8 cellular contexts compared by ENCODE assay signal in genomic region chr14:52949249-52949648, GRCh38. TPM values are rescaled to one million over a fixed set of nuclear protein-coding genes. Genes with fewer than 3 reads are reported as not detected.
DNase-seq lines count a peak whose midpoint lies in the region; ATAC-seq and TF ChIP-seq lines count a peak whose summit lies in the region.

No MANE protein-coding gene starts in this region.

- H2AFZ ChIP-seq in HCT116 (ENCODE audit: low read depth, low read length, poor library complexity, severe bottlenecking): no peak overlapping the region

- H3K4me1 ChIP-seq in HCT116 (ENCODE audit: control insufficient read depth in 1 of 2, insufficient read depth in 2 of 2, low read length in 2 of 2): peaks cover 11 to 22% of the 10 kb centered on the region in 2 experiments; a peak in 3 of 4 replicates
- H3K4me1 ChIP-seq in iPS DF 6.9 (ENCODE audit: control insufficient read depth, insufficient read depth, low read length): no peaks in the 10 kb centered on the region
- peaks cover 12 to 35% (median 19%) of the 10 kb centered on the region in 3 donors for H3K4me1 ChIP-seq in skeletal muscle tissue (ENCODE audit: control insufficient read depth in 3 of 3, insufficient read depth in 3 of 3, low read length in 3 of 3)

- H3K9ac ChIP-seq in HCT116 (ENCODE audit: low read length): peak overlapping the region; percentile 75
- peak overlapping the region; percentile 90 to 93 (median 93) for H3K9ac ChIP-seq in skeletal muscle tissue (ENCODE audit: low read depth in 1 of 3, low read length in 3 of 3)

- CTCF ChIA-PET in HCT116 (lab: Charles Lee): no interaction called here
- CTCF ChIA-PET in RWPE1 (lab: Yijun Ruan, JAX): interaction anchor here (0.6 to 1.1 kb wide), 2 partner anchors 12 to 114 kb away, joined by 4 to 5 read pairs; no protein-coding TSS in a partner anchor

- TF ChIP-seq CTCF in HCT116 (IDR thresholded peaks at IDR 0.05 in 2 of 3, conservative IDR thresholded peaks at IDR 0.05 in 1 of 3; ENCODE audit: borderline replicate concordance in 1 of 3, insufficient read depth in 1 of 3, low read depth in 2 of 3, low read length in 2 of 3): no peak
- no peak for TF ChIP-seq CTCF in RWPE1 (conservative IDR thresholded peaks at IDR 0.05; ENCODE audit: low read depth)

- no peak overlapping the region for H3K27ac Mint-ChIP-seq in activated T-helper 2 cell treated with anti-CD3 and anti-CD28 coated beads, Interferon-gamma antibody, Interleukin-2, Interleukin-4, amounts not matched to agents 10 μg/mL and 5 μg/mL and 100 μg/mL, durations not matched to agents 14 hours and 24 hours and 36 hours

- peak overlapping the region; percentile 83 for H3K4me3 Mint-ChIP-seq in activated T-helper 2 cell treated with anti-CD3 and anti-CD28 coated beads, Interferon-gamma antibody, Interleukin-2, Interleukin-4, amounts not matched to agents 10 μg/mL and 5 μg/mL and 100 μg/mL, durations not matched to agents 14 hours and 24 hours and 36 hours (ENCODE audit: low read depth)

- peaks cover 20% of the 10 kb centered on the region for H3K4me1 Mint-ChIP-seq in activated T-helper 2 cell treated with anti-CD3 and anti-CD28 coated beads, Interferon-gamma antibody, Interleukin-2, Interleukin-4, amounts not matched to agents 10 μg/mL and 5 μg/mL and 100 μg/mL, durations not matched to agents 14 hours and 24 hours and 36 hours (ENCODE audit: low read depth)

- H3K4me2 ChIP-seq in HCT116 (ENCODE audit: low read length): peak overlapping the region; percentile 86

- H3K27ac ChIP-seq in HCT116 (ENCODE audit: low read depth, low read length) (no peak overlapping the region), iPS DF 6.9 (ENCODE audit: low read length) (no peak overlapping the region), skeletal muscle tissue (ENCODE audit: low read depth, low read length) (peak overlapping the region; percentile 98), RWPE1 (no peak overlapping the region)

- H3K27me3 ChIP-seq in HCT116 (ENCODE audit: insufficient read depth, low read length): no peaks in the 10 kb centered on the region
- H3K27me3 ChIP-seq in iPS DF 6.9 (ENCODE audit: control insufficient read depth, insufficient read depth, low read length): no peaks in the 10 kb centered on the region
- no peaks in the 10 kb centered on the region for H3K27me3 ChIP-seq in skeletal muscle tissue (ENCODE audit: control insufficient read depth in 3 of 3, insufficient read depth in 3 of 3, low read length in 3 of 3)

- H3K27me3 Mint-ChIP-seq in activated T-helper 2 cell treated with anti-CD3 and anti-CD28 coated beads, Interferon-gamma antibody, Interleukin-2, Interleukin-4, amounts not matched to agents 10 μg/mL and 5 μg/mL and 100 μg/mL, durations not matched to agents 14 hours and 24 hours and 36 hours (ENCODE audit: low read depth): peaks cover 65% of the 10 kb centered on the region

- H3K9me2 ChIP-seq in HCT116 (ENCODE audit: insufficient read depth): no peaks in the 10 kb centered on the region

- peaks cover 3% of the 10 kb centered on the region; the same call in 1 of the 2 replicates for H4K20me1 ChIP-seq in HCT116 (ENCODE audit: insufficient read depth)

- no peaks in the 10 kb centered on the region for H3K36me3 Mint-ChIP-seq in activated T-helper 2 cell treated with anti-CD3 and anti-CD28 coated beads, Interferon-gamma antibody, Interleukin-2, Interleukin-4, amounts not matched to agents 10 μg/mL and 5 μg/mL and 100 μg/mL, durations not matched to agents 14 hours and 24 hours and 36 hours (ENCODE audit: low read depth)

- H3K9me3 Mint-ChIP-seq in activated T-helper 2 cell treated with anti-CD3 and anti-CD28 coated beads, Interferon-gamma antibody, Interleukin-2, Interleukin-4, amounts not matched to agents 10 μg/mL and 5 μg/mL and 100 μg/mL, durations not matched to agents 14 hours and 24 hours and 36 hours: no peaks in the 10 kb centered on the region

- H3K36me3 ChIP-seq in HCT116 (ENCODE audit: control insufficient read depth in 1 of 2, insufficient read depth in 2 of 2, low read length in 2 of 2) (peaks cover 0 to 2% of the 10 kb centered on the region in 2 experiments; a peak in 2 of 4 replicates), iPS DF 6.9 (ENCODE audit: control insufficient read depth, insufficient read depth, low read length) (no peaks in the 10 kb centered on the region), skeletal muscle tissue (ENCODE audit: control insufficient read depth in 3 of 3, insufficient read depth in 3 of 3, low read length in 3 of 3) (no peaks in the 10 kb centered on the region)

- intact Hi-C loops in HCT116 (cut with micrococcal nuclease): no loop called here
- intact Hi-C loops in activated T-helper 2 cell treated with anti-CD3 and anti-CD28 coated beads, Interferon-gamma antibody, Interleukin-2, Interleukin-4, amounts not matched to agents 10 μg/mL and 5 μg/mL and 100 μg/mL, durations not matched to agents 14 hours and 24 hours and 36 hours (cut with micrococcal nuclease): no loop called here

- no peaks in the 10 kb centered on the region for H3K9me3 ChIP-seq in HCT116 (ENCODE audit: control insufficient read depth in 1 of 2, insufficient read depth in 1 of 2, low read depth in 1 of 2, low read length in 2 of 2)
- H3K9me3 ChIP-seq in iPS DF 6.9 (ENCODE audit: control insufficient read depth, insufficient read depth, low read length): no peaks in the 10 kb centered on the region
- no peaks in the 10 kb centered on the region for H3K9me3 ChIP-seq in skeletal muscle tissue (ENCODE audit: control insufficient read depth in 3 of 3, low read length in 3 of 3)

- H3K4me3 ChIP-seq in HCT116 (replicated peaks in 1 of 2; ENCODE audit: low read depth in 1 of 2, low read length in 2 of 2) (peak overlapping the region; percentile 80 to 92), iPS DF 6.9 (ENCODE audit: low read length) (peak overlapping the region; percentile 99; the same call in 1 of the 2 replicates), skeletal muscle tissue (ENCODE audit: low read length in 3 of 3) (peak overlapping the region; percentile 95 to 96 (median 96))

- TF ChIP-seq RAD21 in HCT116 (IDR thresholded peaks at IDR 0.05; ENCODE audit: low read depth): no peak

- H3K79me2 ChIP-seq in HCT116 (ENCODE audit: insufficient read depth, low read length): peaks cover 43% of the 10 kb centered on the region

- WGBS in iPS DF 6.9 (ENCODE audit: insufficient coverage, insufficient read length): no CpG with 5 or more reads among the region's 2 CpGs

- RAD21 ChIA-PET in HCT116 (lab: Charles Lee; ENCODE audit: low non-redundant PET in 1 of 2, low total read pairs in 2 of 2, uncharacterized antibody in 2 of 2, unreplicated experiment in 2 of 2): interaction anchor here in 1 of 2 experiments (0.7 kb wide), 1 partner anchor 31 kb away, joined by 4 read pairs; no protein-coding TSS in a partner anchor

- TF ChIP-seq POLR2A in HCT116 (IDR thresholded peaks at IDR 0.05; ENCODE audit: borderline replicate concordance, extremely low read depth, insufficient read depth, insufficient read length): no peak

- ATAC-seq in HCT116 (no peak), HG02885 (IDR thresholded peaks at IDR 0.05; ENCODE audit: poor library complexity, unreplicated experiment) (no peak)

- DNase-seq in HCT116 (ENCODE audit: low read depth, low spot score) (no peak), iPS DF 6.9 (ENCODE audit: low read depth, low spot score) (no peak), RWPE1 (ENCODE audit: low spot score) (no peak), iPS-NIHi7 (ENCODE audit: extremely low spot score) (no peak)
- DNase-seq in activated T-helper 2 cell treated with anti-CD3 and anti-CD28 coated beads, Interferon-gamma antibody, Interleukin-2, Interleukin-4, amounts not matched to agents 10 μg/mL and 5 μg/mL and 100 μg/mL, durations not matched to agents 14 hours and 24 hours and 36 hours (ENCODE audit: low spot score): no peak
- DNase-seq in activated effector memory CD4-positive, alpha-beta T cell treated with anti-CD3 and anti-CD28 coated beads, Interleukin-2, amount 50 U/mL, for 16 hours: no peak

- BruUV-seq in HCT116 (replicated peaks; lab: Mats Ljungman, UMichigan): no TSS peak

- POLR2A ChIA-PET in HCT116 (lab: Charles Lee) (interaction anchor here (0.7 to 1.4 kb wide), 2 partner anchors 12 to 598 kb away, joined by 3 to 4 read pairs; no protein-coding TSS in a partner anchor), RWPE1 (lab: Yijun Ruan, JAX; ENCODE audit: low non-redundant PET) (no interaction called here)

TF ChIP-seq in HCT116, 20 proteins besides CTCF, POLR2A, EP300 and RAD21:
- TF ChIP-seq SP1 (IDR thresholded peaks at IDR 0.05; ENCODE audit: low read depth) (no peak), ZFX (IDR thresholded peaks at IDR 0.05) (no peak), EZH2phosphoT487 (IDR thresholded peaks at IDR 0.05; ENCODE audit: borderline replicate concordance) (no peak), EGR1 (IDR thresholded peaks at IDR 0.05; ENCODE audit: low read depth) (no peak), SRF (IDR thresholded peaks at IDR 0.05; ENCODE audit: low read depth) (no peak), YY1 (IDR thresholded peaks at IDR 0.05; ENCODE audit: extremely low read depth, insufficient replicate concordance, low read depth, low read length) (no peak)
TF ChIP-seq in HCT116: peak in this region for 0.

RNA-seq across cellular contexts. Expression of gene FERMT2, which starts 1.6 kb away (rescaled TPM):
- 24.8 TPM for total RNA-seq in HCT116 (2021; ENCODE audit: unreplicated experiment)
- 10.4 and 13.7 TPM in 2 replicates for polyA plus RNA-seq in HCT116 (2012)
- total RNA-seq in activated T-helper 2 cell treated with anti-CD3 and anti-CD28 coated beads, Interferon-gamma antibody, Interleukin-2, Interleukin-4, amounts not matched to agents 10 μg/mL and 5 μg/mL and 100 μg/mL, durations not matched to agents 14 hours and 24 hours and 36 hours: 0.99 and 1.7 TPM in 2 replicates
- 98.6 TPM for total RNA-seq in skeletal muscle tissue
